10 cellular contexts compared by ENCODE assay signal in genomic region chr6:136927313-136927712, GRCh38. TPM values are rescaled to one million over a fixed set of nuclear protein-coding genes. Genes with fewer than 3 reads are reported as not detected.
DNase-seq lines count a peak whose midpoint lies in the region; ATAC-seq and TF ChIP-seq lines count a peak whose summit lies in the region.
"Had no signal": no experiment of that assay in that cellular context is flagged by ENCODE, and none has a peak within 500 bp of the region (broad histone marks: within the 10 kb centered on the region; RNA-seq: fewer than 3 reads in every experiment).

No MANE protein-coding gene starts in this region.

- intact Hi-C loops in Caco-2 (cut with micrococcal nuclease; ENCODE audit: unreplicated experiment) = loop anchor here (1.0 to 5.0 kb wide), 5 partner anchors 65 to 345 kb away; partner anchors contain the start of gene MAP3K5

- H3K4me2 ChIP-seq in GM23248 (ENCODE audit: unreplicated experiment) = no peak overlapping the region

- H3K9ac ChIP-seq in GM23248 = no peak overlapping the region

- 64 to 67% methylated on average over 3 of the region's 3 CpGs for WGBS in GM23248 (ENCODE audit: low coverage in 1 of 2, low lambda C conversion rate in 2 of 2, missing lambda C conversion rate in 2 of 2), 2 experiments

- CTCF ChIA-PET in Caco-2 (lab: Charles Lee) = no interaction called here

- in situ Hi-C loops in SK-MEL-5 (cut with HindIII; ENCODE audit: low pct_unique_long_range_greater_than_20kb, low sequenced_read_pairs) (no loop called here), GM23248 (cut with MboI) (no loop called here)

- H3K4me3 ChIP-seq in Caco-2 (ENCODE audit: low read depth, low read length) (no peak overlapping the region), GM23248 (no peak overlapping the region)

- peaks cover 8% of the 10 kb centered on the region for H3K36me3 Mint-ChIP-seq in Caco-2 (ENCODE audit: insufficient read depth, unreplicated experiment)

- ATAC-seq in GM21390 (IDR thresholded peaks at IDR 0.05; ENCODE audit: unreplicated experiment) (peak; percentile 53), HG02759 (IDR thresholded peaks at IDR 0.05; ENCODE audit: unreplicated experiment) (no peak), GM18873 (IDR thresholded peaks at IDR 0.05; ENCODE audit: low FRiP score, unreplicated experiment) (no peak), GM18511 (IDR thresholded peaks at IDR 0.05; ENCODE audit: unreplicated experiment) (no peak)

- DNase-seq in Caco-2 (peak in 1 of 2 experiments; percentile 63), SK-MEL-5 (ENCODE audit: low read depth, low spot score) (peak; percentile 50), iPS-NIHi7 (ENCODE audit: extremely low spot score) (peak; percentile 70), GM23248 (no peak)

- H3K4me1 Mint-ChIP-seq in Caco-2 (ENCODE audit: low read depth, unreplicated experiment) = no peaks in the 10 kb centered on the region

- no peaks in the 10 kb centered on the region for H3F3A ChIP-seq in GM23248 (ENCODE audit: insufficient read depth)

- H3K79me2 ChIP-seq in GM23248 (ENCODE audit: insufficient read depth) = no peaks in the 10 kb centered on the region

- H3K9me3 Mint-ChIP-seq in Caco-2 (ENCODE audit: unreplicated experiment) = no peaks in the 10 kb centered on the region
- H3K9me3 Mint-ChIP-seq: stimulated activated naive CD8-positive, alpha-beta T cell treated with anti-CD3 and anti-CD28 coated beads, Interleukin-15, Interleukin-2, amounts not matched to agents 100 ng/mL and 50 ng/mL, for 24 hours had no signal

- H3K9me2 ChIP-seq in GM23248 (ENCODE audit: insufficient read depth) = no peaks in the 10 kb centered on the region

- H3K9me3 ChIP-seq in Caco-2 (no peaks in the 10 kb centered on the region), GM23248 (ENCODE audit: low read depth) (no peaks in the 10 kb centered on the region)

- H3K36me3 ChIP-seq in Caco-2 (ENCODE audit: control insufficient read depth, insufficient read depth, low read length) (no peaks in the 10 kb centered on the region), GM23248 (ENCODE audit: low read depth) (no peaks in the 10 kb centered on the region)

- no peak overlapping the region for H3K27ac Mint-ChIP-seq in Caco-2 (ENCODE audit: unreplicated experiment)
- H3K27ac Mint-ChIP-seq: stimulated activated naive CD8-positive, alpha-beta T cell treated with anti-CD3 and anti-CD28 coated beads, Interleukin-15, Interleukin-2, amounts not matched to agents 100 ng/mL and 50 ng/mL, for 24 hours had no signal

- no peaks in the 10 kb centered on the region for H3K27me3 Mint-ChIP-seq in Caco-2 (ENCODE audit: insufficient read depth, unreplicated experiment)

- H2AFZ ChIP-seq in GM23248 = no peak overlapping the region

- H3K4me1 ChIP-seq in Caco-2 (no peaks in the 10 kb centered on the region), GM23248 (ENCODE audit: insufficient read depth) (no peaks in the 10 kb centered on the region)

- no TSS peak for BruUV-seq in Caco-2 (replicated peaks; lab: Mats Ljungman, UMichigan)

- H3K4me3 Mint-ChIP-seq in Caco-2 (ENCODE audit: unreplicated experiment) = no peak overlapping the region
- H3K4me3 Mint-ChIP-seq: stimulated activated naive CD8-positive, alpha-beta T cell treated with anti-CD3 and anti-CD28 coated beads, Interleukin-15, Interleukin-2, amounts not matched to agents 100 ng/mL and 50 ng/mL, for 24 hours had no signal

- no peaks in the 10 kb centered on the region for H4K20me1 ChIP-seq in GM23248 (ENCODE audit: insufficient read depth)

- POLR2A ChIA-PET in Caco-2 (lab: Charles Lee) = no interaction called here

- peak; percentile 47 to 51 for TF ChIP-seq CTCF in Caco-2 (IDR thresholded peaks at IDR 0.05; ENCODE audit: insufficient read depth in 1 of 2, low read depth in 1 of 2, low read length in 1 of 2, severe bottlenecking in 1 of 2, unreplicated experiment in 1 of 2)

- no peak overlapping the region for H3K27ac ChIP-seq in GM23248

- H3K27me3 ChIP-seq in Caco-2 (replicated peaks; ENCODE audit: control insufficient read depth, insufficient read depth, low read length) = no peaks in the 10 kb centered on the region
- peaks cover 33% of the 10 kb centered on the region for H3K27me3 ChIP-seq in GM23248 (replicated peaks; ENCODE audit: insufficient read depth)

RNA-seq across cellular contexts. Expression of gene SLC35D3, which starts 5.2 kb away (rescaled TPM):
- total RNA-seq in Caco-2 (2022) = 1.4 and 2.3 TPM in 2 replicates
- total RNA-seq in SK-MEL-5 (2014; rRNA removed; shearing (Covaris generic)) = not detected in 2 replicates
- not detected in 2 replicates for polyA plus RNA-seq in SK-MEL-5 (2015; cell fraction: cytosol; rRNA removed)
- polyA plus RNA-seq in SK-MEL-5 (2015; cell fraction: nucleus; rRNA removed) = not detected in 2 replicates
- total RNA-seq in GM23248 (2014; rRNA removed; shearing (Covaris generic)) = not detected in 2 replicates
- not detected in 2 replicates for polyA plus RNA-seq in GM23248 (2016; fragmentation: Nextera tagmentation; extraction: Ambion mirVana)
- polyA plus RNA-seq: keratinocyte had no signal
